In the genomic region with DNA sequence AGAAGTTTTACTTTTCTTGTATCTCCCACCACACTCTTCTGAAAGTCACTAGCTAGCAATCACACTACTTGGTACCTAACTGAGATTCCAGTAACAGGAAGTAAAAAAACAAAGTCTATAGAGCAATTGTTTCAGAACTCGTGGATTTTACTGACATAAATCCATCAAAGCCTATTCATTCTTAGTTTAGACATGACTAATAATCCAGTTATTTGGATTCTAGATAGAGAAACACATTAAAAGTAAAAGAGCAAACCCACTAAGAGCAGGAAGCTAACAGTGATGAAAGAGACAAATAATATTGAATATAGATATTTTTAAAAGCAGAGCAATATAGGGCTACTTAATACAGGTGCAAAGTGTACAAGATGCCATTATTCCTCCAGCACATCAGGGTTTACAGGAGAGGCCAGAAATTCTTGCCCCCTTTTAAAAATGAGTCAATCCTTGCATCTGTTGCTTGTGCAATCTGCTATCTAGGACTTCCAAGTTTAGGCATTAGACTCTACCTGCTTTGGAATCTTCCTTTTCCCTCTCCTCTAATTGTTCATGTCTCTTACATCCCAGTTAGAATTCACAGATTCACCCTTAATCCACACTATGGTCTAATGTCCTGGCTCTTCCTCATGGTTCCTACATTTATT, we compare ENCODE assay signal across 18 cellular contexts. TPM values are rescaled to one million over a fixed set of nuclear protein-coding genes. Genes with fewer than 3 reads are reported as not detected.
DNase-seq lines count a peak whose midpoint lies in the region; ATAC-seq and TF ChIP-seq lines count a peak whose summit lies in the region.
"Had no signal": no experiment of that assay in that cellular context is flagged by ENCODE, and none has a peak within 500 bp of the region (broad histone marks: within the 10 kb centered on the region; RNA-seq: fewer than 3 reads in every experiment).

No MANE protein-coding gene starts in this region.

- H3K4me2 ChIP-seq in mesenchymal stem cell (ENCODE audit: low read length, poor library complexity, severe bottlenecking): no peak overlapping the region

- peaks cover 15% of the 10 kb centered on the region for H3K79me1 ChIP-seq in mesenchymal stem cell (replicated peaks; ENCODE audit: low read length, poor library complexity, severe bottlenecking)

- H3K9me3 ChIP-seq in mesenchymal stem cell (ENCODE audit: control insufficient read depth, low read length) (no peaks in the 10 kb centered on the region), endodermal cell (ENCODE audit: control insufficient read depth, low read length) (no peaks in the 10 kb centered on the region)
- H3K9me3 ChIP-seq: HAP-1, right atrium auricular region had no signal

- no peak overlapping the region for H2BK120ac ChIP-seq in mesenchymal stem cell (ENCODE audit: low read depth, low read length)

- TF ChIP-seq CTCF in chondrocyte (IDR thresholded peaks at IDR 0.05): no peak
- no peak for TF ChIP-seq CTCF in endodermal cell (conservative IDR thresholded peaks at IDR 0.05)

- H3K36me3 Mint-ChIP-seq in chondrocyte (ENCODE audit: low read depth) (peaks cover 1% of the 10 kb centered on the region), immature natural killer cell (peaks cover 0 to 4% (median 0%) of the 10 kb centered on the region in 3 donors), endodermal cell (ENCODE audit: low read depth) (peaks cover 6% of the 10 kb centered on the region)

- H4K91ac ChIP-seq in mesenchymal stem cell (ENCODE audit: low read length): no peak overlapping the region

- no peaks in the 10 kb centered on the region for H3K9me3 Mint-ChIP-seq in chondrocyte (ENCODE audit: low read depth)
- H3K9me3 Mint-ChIP-seq in immature natural killer cell: no peaks in the 10 kb centered on the region
- H3K9me3 Mint-ChIP-seq in endodermal cell: no peaks in the 10 kb centered on the region
- H3K9me3 Mint-ChIP-seq in stimulated activated naive CD8-positive, alpha-beta T cell treated with anti-CD3 and anti-CD28 coated beads, Interleukin-15, amount 100 ng/mL, for 72 hours: no peaks in the 10 kb centered on the region
- H3K9me3 Mint-ChIP-seq: activated CD4-positive, alpha-beta memory T cell treated with anti-CD3 and anti-CD28 coated beads, Interleukin-2, amount 10 ng/mL, durations not matched to agents 7 days and 5 days; brain; stimulated activated naive CD8-positive, alpha-beta T cell treated with anti-CD3 and anti-CD28 coated beads, Interleukin-15, Interleukin-2, amounts not matched to agents 100 ng/mL and 50 ng/mL, for 24 hours had no signal

- H3K9ac ChIP-seq in mesenchymal stem cell (ENCODE audit: low read length) (no peak overlapping the region), endodermal cell (ENCODE audit: extremely low read depth, low read length, poor library complexity, severe bottlenecking) (no peak overlapping the region)

- H3K4me3 ChIP-seq in mesenchymal stem cell (ENCODE audit: insufficient read depth in 1 of 2, low read depth in 1 of 2, low read length in 2 of 2) (no peak overlapping the region), endodermal cell (ENCODE audit: low read length) (no peak overlapping the region)
- H3K4me3 ChIP-seq: HAP-1, right atrium auricular region had no signal

- no peak overlapping the region for H4K8ac ChIP-seq in mesenchymal stem cell (ENCODE audit: low read length)

- no peak overlapping the region for H3K18ac ChIP-seq in mesenchymal stem cell (ENCODE audit: low read depth in 1 of 2, low read length in 2 of 2)

- no peak for ATAC-seq in stimulated activated naive CD8-positive, alpha-beta T cell treated with anti-CD3 and anti-CD28 coated beads, Interleukin-15, amount 100 ng/mL, for 72 hours

- H2AK5ac ChIP-seq in mesenchymal stem cell (ENCODE audit: low read length, severe bottlenecking): no peak overlapping the region

- no peak overlapping the region for H2BK15ac ChIP-seq in mesenchymal stem cell (ENCODE audit: low read depth, poor library complexity, severe bottlenecking)

- H3K14ac ChIP-seq in mesenchymal stem cell (ENCODE audit: low read length in 2 of 2): no peak overlapping the region

- no peaks in the 10 kb centered on the region for H3K4me1 ChIP-seq in mesenchymal stem cell (ENCODE audit: control insufficient read depth, insufficient read depth, low read depth, low read length)
- H3K4me1 ChIP-seq in endodermal cell (ENCODE audit: control insufficient read depth, insufficient read depth, low read length): no peaks in the 10 kb centered on the region

- H3K23ac ChIP-seq in mesenchymal stem cell (ENCODE audit: low read length in 2 of 2): no peak overlapping the region

- no peak overlapping the region for H2AFZ ChIP-seq in mesenchymal stem cell (ENCODE audit: low read depth, low read length)

- DNase-seq in ELR (ENCODE audit: low read depth) (peak; percentile 33), LoVo (ENCODE audit: low spot score) (peak; percentile 2), chondrocyte (ENCODE audit: low spot score) (no peak), mesenchymal stem cell (peak; percentile 19), immature natural killer cell (no peak), pons (ENCODE audit: low spot score) (no peak), endodermal cell (no peak)
- DNase-seq in stimulated activated naive CD8-positive, alpha-beta T cell treated with anti-CD3 and anti-CD28 coated beads, Interleukin-15, amount 100 ng/mL, for 72 hours: no peak
- DNase-seq: activated CD4-positive, alpha-beta memory T cell treated with anti-CD3 and anti-CD28 coated beads, Interleukin-2, amount 10 ng/mL, durations not matched to agents 7 days and 5 days; C1 segment of cervical spinal cord; NCI-H1436; NCI-H510A; stimulated activated CD4-positive, alpha-beta T cell treated with anti-CD3 and anti-CD28 coated beads, Interleukin-4, amount 100 ng/mL, for 1 hour; T1000 had no signal

- WGBS in mesenchymal stem cell: no CpG with 5 or more reads among the region's 1 CpG
- WGBS in endodermal cell (ENCODE audit: insufficient coverage in 1 of 2, insufficient read length in 1 of 2), 2 experiments: 93% methylated on average over 1 of the region's 1 CpG; no CpG with 5 or more reads in 1 of the 2 experiments

- H2BK12ac ChIP-seq in mesenchymal stem cell (ENCODE audit: low read length in 2 of 2): no peak overlapping the region

- H3K4me1 Mint-ChIP-seq in chondrocyte (ENCODE audit: low read depth): peaks cover 55% of the 10 kb centered on the region
- peaks cover 7 to 32% of the 10 kb centered on the region in 2 donors for H3K4me1 Mint-ChIP-seq in immature natural killer cell
- peaks cover 20% of the 10 kb centered on the region for H3K4me1 Mint-ChIP-seq in endodermal cell
- H3K4me1 Mint-ChIP-seq in stimulated activated naive CD8-positive, alpha-beta T cell treated with anti-CD3 and anti-CD28 coated beads, Interleukin-15, amount 100 ng/mL, for 72 hours: peaks cover 30% of the 10 kb centered on the region

- no peak overlapping the region for H3K4ac ChIP-seq in mesenchymal stem cell (ENCODE audit: low read depth in 1 of 2, low read length in 2 of 2)

- no peak overlapping the region for H3K27ac ChIP-seq in mesenchymal stem cell (ENCODE audit: low read length, poor library complexity, severe bottlenecking)
- no peak overlapping the region for H3K27ac ChIP-seq in endodermal cell (ENCODE audit: low read depth, low read length)
- H3K27ac ChIP-seq: right atrium auricular region had no signal

- no peaks in the 10 kb centered on the region for H3K36me3 ChIP-seq in mesenchymal stem cell (ENCODE audit: control insufficient read depth in 1 of 2, insufficient read depth in 2 of 2, low read depth in 1 of 2, low read length in 2 of 2)
- H3K36me3 ChIP-seq in endodermal cell (ENCODE audit: control insufficient read depth, insufficient read depth, low read length): no peaks in the 10 kb centered on the region
- H3K36me3 ChIP-seq: HAP-1, right atrium auricular region had no signal

- no peak overlapping the region for H2BK5ac ChIP-seq in mesenchymal stem cell (ENCODE audit: low read depth, low read length, poor library complexity, severe bottlenecking)

- H3K27ac Mint-ChIP-seq in chondrocyte (ENCODE audit: unreplicated experiment) (peak overlapping the region; percentile 68), immature natural killer cell (no peak overlapping the region), endodermal cell (no peak overlapping the region)
- no peak overlapping the region for H3K27ac Mint-ChIP-seq in stimulated activated naive CD8-positive, alpha-beta T cell treated with anti-CD3 and anti-CD28 coated beads, Interleukin-15, amount 100 ng/mL, for 72 hours
- H3K27ac Mint-ChIP-seq: activated CD4-positive, alpha-beta memory T cell treated with anti-CD3 and anti-CD28 coated beads, Interleukin-2, amount 10 ng/mL, durations not matched to agents 7 days and 5 days; brain; stimulated activated naive CD8-positive, alpha-beta T cell treated with anti-CD3 and anti-CD28 coated beads, Interleukin-15, Interleukin-2, amounts not matched to agents 100 ng/mL and 50 ng/mL, for 24 hours had no signal

- H3K27me3 ChIP-seq in mesenchymal stem cell (ENCODE audit: control insufficient read depth in 1 of 2, insufficient read depth in 1 of 2, low read length in 2 of 2) (no peaks in the 10 kb centered on the region), endodermal cell (ENCODE audit: control insufficient read depth, insufficient read depth, low read length, poor library complexity, severe bottlenecking) (no peaks in the 10 kb centered on the region)
- H3K27me3 ChIP-seq: right atrium auricular region had no signal

- no peaks in the 10 kb centered on the region for H3K27me3 Mint-ChIP-seq in chondrocyte (ENCODE audit: low read depth)
- peaks cover 0 to 2% (median 0%) of the 10 kb centered on the region in 3 donors for H3K27me3 Mint-ChIP-seq in immature natural killer cell (ENCODE audit: low read depth in 3 of 3)
- no peaks in the 10 kb centered on the region for H3K27me3 Mint-ChIP-seq in endodermal cell (ENCODE audit: insufficient read depth)
- no peaks in the 10 kb centered on the region for H3K27me3 Mint-ChIP-seq in stimulated activated naive CD8-positive, alpha-beta T cell treated with anti-CD3 and anti-CD28 coated beads, Interleukin-15, amount 100 ng/mL, for 72 hours
- H3K27me3 Mint-ChIP-seq: brain; stimulated activated naive CD8-positive, alpha-beta T cell treated with anti-CD3 and anti-CD28 coated beads, Interleukin-15, Interleukin-2, amounts not matched to agents 100 ng/mL and 50 ng/mL, for 24 hours had no signal

- H3K4me3 Mint-ChIP-seq in chondrocyte (ENCODE audit: unreplicated experiment): no peak overlapping the region
- H3K4me3 Mint-ChIP-seq in immature natural killer cell: no peak overlapping the region
- H3K4me3 Mint-ChIP-seq in endodermal cell: no peak overlapping the region
- no peak overlapping the region for H3K4me3 Mint-ChIP-seq in stimulated activated naive CD8-positive, alpha-beta T cell treated with anti-CD3 and anti-CD28 coated beads, Interleukin-15, amount 100 ng/mL, for 72 hours
- H3K4me3 Mint-ChIP-seq: activated CD4-positive, alpha-beta memory T cell treated with anti-CD3 and anti-CD28 coated beads, Interleukin-2, amount 10 ng/mL, durations not matched to agents 7 days and 5 days; stimulated activated naive CD8-positive, alpha-beta T cell treated with anti-CD3 and anti-CD28 coated beads, Interleukin-15, Interleukin-2, amounts not matched to agents 100 ng/mL and 50 ng/mL, for 24 hours had no signal

RNA-seq across cellular contexts. Expression of gene HEATR5A, which starts 6.0 kb away (rescaled TPM):
- total RNA-seq in chondrocyte (57.7 to 74.0 TPM (median 59.3 TPM) in 3 replicates), endodermal cell (10 to 100 TPM; 31.7 to 36.4 TPM)
- polyA plus RNA-seq in mesenchymal stem cell (2013, experiment 1 of 2): 19.5 TPM
- 18.7 TPM for polyA plus RNA-seq in mesenchymal stem cell (2013, experiment 2 of 2)
- polyA plus RNA-seq in immature natural killer cell: 1 to 10 TPM; 7.7 to 8.9 (median 8.9) TPM
- polyA plus RNA-seq in endodermal cell (2013, experiment 1 of 2): 9.7 TPM
- polyA plus RNA-seq in endodermal cell (2013, experiment 2 of 2): 10.4 TPM

RNA-seq across cellular contexts. Expression of gene DTD2, which starts 43.0 kb away (rescaled TPM):
- total RNA-seq in chondrocyte (29.5 to 36.1 TPM (median 34.1 TPM) in 3 replicates), endodermal cell (10 to 100 TPM; 12.7 to 14.9 TPM)
- 13.2 TPM for polyA plus RNA-seq in mesenchymal stem cell (2013, experiment 1 of 2)
- polyA plus RNA-seq in mesenchymal stem cell (2013, experiment 2 of 2): 14.0 TPM
- polyA plus RNA-seq in immature natural killer cell: 10 to 100 TPM; 15.0 to 21.7 (median 16.4) TPM
- polyA plus RNA-seq in endodermal cell (2013, experiment 1 of 2): 19.2 TPM
- polyA plus RNA-seq in endodermal cell (2013, experiment 2 of 2): 16.2 TPM

Comparison
In these comparisons a context has a peak if more than half of its experiments do, and no peak if none do; other contexts are left out.
1. DNase-seq: peak in ELR (single experiment), LoVo (single experiment) and mesenchymal stem cell (single experiment); none in chondrocyte (single experiment), immature natural killer cell (0 of 3), pons (single experiment), endodermal cell (single experiment) and stimulated activated naive CD8-positive, alpha-beta T cell treated with anti-CD3 and anti-CD28 coated beads, Interleukin-15, amount 100 ng/mL, for 72 hours (0 of 2).